Comparison of ENCODE assay signal across 1 cellular context in the genomic region with DNA sequence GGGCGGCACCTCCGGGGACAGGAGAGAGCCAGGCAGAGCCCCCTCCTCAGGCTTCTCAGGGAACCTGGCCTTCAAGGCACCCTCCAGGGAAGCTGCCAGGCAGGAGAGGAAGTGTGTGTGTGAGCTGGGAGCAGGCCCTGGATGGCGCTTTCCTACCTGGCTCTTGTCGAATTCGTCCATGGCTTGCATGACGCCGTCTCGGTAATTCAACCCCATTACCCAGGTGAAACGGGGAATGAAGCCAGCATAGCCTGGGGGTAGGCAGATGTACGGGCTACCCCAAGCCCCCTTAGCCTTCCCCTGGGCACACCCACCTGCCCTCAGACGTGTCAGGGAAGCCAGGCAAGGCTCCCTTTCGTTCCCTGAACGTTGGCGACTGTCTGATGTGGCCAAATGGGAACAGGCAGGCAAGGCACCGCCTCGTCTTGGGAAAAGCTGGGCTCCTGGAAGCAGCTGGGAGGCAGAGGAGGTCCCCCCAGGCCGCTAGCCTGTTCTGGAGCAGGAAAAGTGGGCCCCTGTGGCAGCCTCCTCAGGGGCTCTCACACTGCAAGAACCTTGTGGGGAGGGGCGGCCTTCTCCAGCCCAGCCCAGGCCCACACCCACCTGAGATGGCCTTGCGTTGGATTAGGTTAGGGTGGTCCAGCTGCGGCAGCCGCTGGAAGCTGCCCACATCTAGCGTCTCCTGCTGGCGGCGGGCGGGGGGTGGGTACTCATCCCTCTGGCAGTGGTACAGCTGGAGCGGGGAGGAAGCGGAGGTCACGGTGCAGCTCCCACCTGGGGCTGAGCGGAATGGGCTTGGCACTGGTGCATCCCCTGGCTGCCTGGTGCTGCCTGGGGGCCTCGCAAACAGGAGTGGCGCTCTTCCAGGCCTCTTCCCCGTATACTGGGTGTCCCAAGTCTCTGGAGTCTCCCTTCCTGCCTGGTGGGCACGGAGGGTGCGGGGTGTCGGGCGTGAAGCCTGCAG.
TF ChIP-seq lines count a peak whose summit lies in the region.

No MANE protein-coding gene starts in this region.

TF ChIP-seq in A549, 52 proteins besides CTCF, POLR2A, EP300 and RAD21:
- peak; percentile 66; the same call in 1 of the 2 replicates for TF ChIP-seq FOSB (CRISPR knock-in tag; IDR thresholded peaks at IDR 0.05)
- TF ChIP-seq CBX8 (IDR thresholded peaks at IDR 0.05), result no peak
